ENCODE assay signal across 1 cellular context in genomic region chr5:178619390-178619789, GRCh38.
TF ChIP-seq lines count a peak whose summit lies in the region.

No MANE protein-coding gene starts in this region.

TF ChIP-seq in SK-N-SH, 30 proteins besides CTCF, POLR2A, EP300 and RAD21 (continued from another document):
- TF ChIP-seq RFX5 (IDR thresholded peaks at IDR 0.05; ENCODE audit: low read length) (no peak), SMC3 (IDR thresholded peaks at IDR 0.05; ENCODE audit: low read depth, low read length) (no peak), PBX3 (IDR thresholded peaks at IDR 0.05) (no peak), NFIC (IDR thresholded peaks at IDR 0.05; ENCODE audit: borderline replicate concordance) (no peak), USF1 (IDR thresholded peaks at IDR 0.05; ENCODE audit: borderline replicate concordance, low read depth) (no peak), RXRA (IDR thresholded peaks at IDR 0.05; ENCODE audit: borderline replicate concordance, low read depth) (no peak)
TF ChIP-seq in SK-N-SH: peak in this region for 0.
